1 cellular context compared by ENCODE assay signal in genomic region chr5:34007675-34008600, GRCh38.
A peak's percentile ranks its signal among the peaks of the same experiment; 100 is the strongest.
TF ChIP-seq lines count a peak whose summit lies in the region.

TSS of gene AMACR (minus strand) at chr5:34008050. CDS start at chr5:34008019, 31 bp downstream.

TF ChIP-seq in WTC11, 78 proteins besides CTCF, POLR2A, EP300 and RAD21 (continued from another document):
- no peak for TF ChIP-seq CREB1 (CRISPR knock-in tag; IDR thresholded peaks at IDR 0.05)
- no peak; the same call in 1 of the 2 replicates for TF ChIP-seq JUN (CRISPR knock-in tag; IDR thresholded peaks at IDR 0.05)
- no peak for TF ChIP-seq ZNF219 (CRISPR knock-in tag; IDR thresholded peaks at IDR 0.05; ENCODE audit: borderline replicate concordance)
- 0 out of 2 replicates have a peak, but pooled peaks have one; percentile 40 for TF ChIP-seq ZNF138 (CRISPR knock-in tag; conservative IDR thresholded peaks at IDR 0.05)
- no peak for TF ChIP-seq OVOL2 (CRISPR knock-in tag; IDR thresholded peaks at IDR 0.05; ENCODE audit: borderline replicate concordance)
- TF ChIP-seq, protein P1, sequence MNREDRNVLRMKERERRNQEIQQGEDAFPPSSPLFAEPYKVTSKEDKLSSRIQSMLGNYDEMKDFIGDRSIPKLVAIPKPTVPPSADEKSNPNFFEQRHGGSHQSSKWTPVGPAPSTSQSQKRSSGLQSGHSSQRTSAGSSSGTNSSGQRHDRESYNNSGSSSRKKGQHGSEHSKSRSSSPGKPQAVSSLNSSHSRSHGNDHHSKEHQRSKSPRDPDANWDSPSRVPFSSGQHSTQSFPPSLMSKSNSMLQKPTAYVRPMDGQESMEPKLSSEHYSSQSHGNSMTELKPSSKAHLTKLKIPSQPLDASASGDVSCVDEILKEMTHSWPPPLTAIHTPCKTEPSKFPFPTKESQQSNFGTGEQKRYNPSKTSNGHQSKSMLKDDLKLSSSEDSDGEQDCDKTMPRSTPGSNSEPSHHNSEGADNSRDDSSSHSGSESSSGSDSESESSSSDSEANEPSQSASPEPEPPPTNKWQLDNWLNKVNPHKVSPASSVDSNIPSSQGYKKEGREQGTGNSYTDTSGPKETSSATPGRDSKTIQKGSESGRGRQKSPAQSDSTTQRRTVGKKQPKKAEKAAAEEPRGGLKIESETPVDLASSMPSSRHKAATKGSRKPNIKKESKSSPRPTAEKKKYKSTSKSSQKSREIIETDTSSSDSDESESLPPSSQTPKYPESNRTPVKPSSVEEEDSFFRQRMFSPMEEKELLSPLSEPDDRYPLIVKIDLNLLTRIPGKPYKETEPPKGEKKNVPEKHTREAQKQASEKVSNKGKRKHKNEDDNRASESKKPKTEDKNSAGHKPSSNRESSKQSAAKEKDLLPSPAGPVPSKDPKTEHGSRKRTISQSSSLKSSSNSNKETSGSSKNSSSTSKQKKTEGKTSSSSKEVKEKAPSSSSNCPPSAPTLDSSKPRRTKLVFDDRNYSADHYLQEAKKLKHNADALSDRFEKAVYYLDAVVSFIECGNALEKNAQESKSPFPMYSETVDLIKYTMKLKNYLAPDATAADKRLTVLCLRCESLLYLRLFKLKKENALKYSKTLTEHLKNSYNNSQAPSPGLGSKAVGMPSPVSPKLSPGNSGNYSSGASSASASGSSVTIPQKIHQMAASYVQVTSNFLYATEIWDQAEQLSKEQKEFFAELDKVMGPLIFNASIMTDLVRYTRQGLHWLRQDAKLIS (CRISPR knock-in tag; IDR thresholded peaks at IDR 0.05; ENCODE audit: borderline replicate concordance): no peak; the same call in 1 of the 2 replicates
- no peak for TF ChIP-seq NFYB (CRISPR knock-in tag; conservative IDR thresholded peaks at IDR 0.05; ENCODE audit: low read depth)
- no peak for TF ChIP-seq ZNF396 (CRISPR knock-in tag; IDR thresholded peaks at IDR 0.05; ENCODE audit: borderline replicate concordance)
- TF ChIP-seq, protein P2, sequence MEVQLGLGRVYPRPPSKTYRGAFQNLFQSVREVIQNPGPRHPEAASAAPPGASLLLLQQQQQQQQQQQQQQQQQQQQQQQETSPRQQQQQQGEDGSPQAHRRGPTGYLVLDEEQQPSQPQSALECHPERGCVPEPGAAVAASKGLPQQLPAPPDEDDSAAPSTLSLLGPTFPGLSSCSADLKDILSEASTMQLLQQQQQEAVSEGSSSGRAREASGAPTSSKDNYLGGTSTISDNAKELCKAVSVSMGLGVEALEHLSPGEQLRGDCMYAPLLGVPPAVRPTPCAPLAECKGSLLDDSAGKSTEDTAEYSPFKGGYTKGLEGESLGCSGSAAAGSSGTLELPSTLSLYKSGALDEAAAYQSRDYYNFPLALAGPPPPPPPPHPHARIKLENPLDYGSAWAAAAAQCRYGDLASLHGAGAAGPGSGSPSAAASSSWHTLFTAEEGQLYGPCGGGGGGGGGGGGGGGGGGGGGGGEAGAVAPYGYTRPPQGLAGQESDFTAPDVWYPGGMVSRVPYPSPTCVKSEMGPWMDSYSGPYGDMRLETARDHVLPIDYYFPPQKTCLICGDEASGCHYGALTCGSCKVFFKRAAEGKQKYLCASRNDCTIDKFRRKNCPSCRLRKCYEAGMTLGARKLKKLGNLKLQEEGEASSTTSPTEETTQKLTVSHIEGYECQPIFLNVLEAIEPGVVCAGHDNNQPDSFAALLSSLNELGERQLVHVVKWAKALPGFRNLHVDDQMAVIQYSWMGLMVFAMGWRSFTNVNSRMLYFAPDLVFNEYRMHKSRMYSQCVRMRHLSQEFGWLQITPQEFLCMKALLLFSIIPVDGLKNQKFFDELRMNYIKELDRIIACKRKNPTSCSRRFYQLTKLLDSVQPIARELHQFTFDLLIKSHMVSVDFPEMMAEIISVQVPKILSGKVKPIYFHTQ (CRISPR knock-in tag; IDR thresholded peaks at IDR 0.05): no peak
- TF ChIP-seq JAZF1 (CRISPR knock-in tag; IDR thresholded peaks at IDR 0.05): no peak
- TF ChIP-seq KAT7 (CRISPR knock-in tag; IDR thresholded peaks at IDR 0.05; ENCODE audit: borderline replicate concordance): 0 out of 2 replicates have a peak, but pooled peaks have one; percentile 76
- TF ChIP-seq, protein P3, sequence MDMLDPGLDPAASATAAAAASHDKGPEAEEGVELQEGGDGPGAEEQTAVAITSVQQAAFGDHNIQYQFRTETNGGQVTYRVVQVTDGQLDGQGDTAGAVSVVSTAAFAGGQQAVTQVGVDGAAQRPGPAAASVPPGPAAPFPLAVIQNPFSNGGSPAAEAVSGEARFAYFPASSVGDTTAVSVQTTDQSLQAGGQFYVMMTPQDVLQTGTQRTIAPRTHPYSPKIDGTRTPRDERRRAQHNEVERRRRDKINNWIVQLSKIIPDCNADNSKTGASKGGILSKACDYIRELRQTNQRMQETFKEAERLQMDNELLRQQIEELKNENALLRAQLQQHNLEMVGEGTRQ (CRISPR knock-in tag; IDR thresholded peaks at IDR 0.05): no peak
- no peak for TF ChIP-seq ZNF423 (CRISPR knock-in tag; IDR thresholded peaks at IDR 0.05)
- peak; percentile 79; the same call in 1 of the 2 replicates for TF ChIP-seq ZNF416 (CRISPR knock-in tag; IDR thresholded peaks at IDR 0.05)
- TF ChIP-seq, protein P4, sequence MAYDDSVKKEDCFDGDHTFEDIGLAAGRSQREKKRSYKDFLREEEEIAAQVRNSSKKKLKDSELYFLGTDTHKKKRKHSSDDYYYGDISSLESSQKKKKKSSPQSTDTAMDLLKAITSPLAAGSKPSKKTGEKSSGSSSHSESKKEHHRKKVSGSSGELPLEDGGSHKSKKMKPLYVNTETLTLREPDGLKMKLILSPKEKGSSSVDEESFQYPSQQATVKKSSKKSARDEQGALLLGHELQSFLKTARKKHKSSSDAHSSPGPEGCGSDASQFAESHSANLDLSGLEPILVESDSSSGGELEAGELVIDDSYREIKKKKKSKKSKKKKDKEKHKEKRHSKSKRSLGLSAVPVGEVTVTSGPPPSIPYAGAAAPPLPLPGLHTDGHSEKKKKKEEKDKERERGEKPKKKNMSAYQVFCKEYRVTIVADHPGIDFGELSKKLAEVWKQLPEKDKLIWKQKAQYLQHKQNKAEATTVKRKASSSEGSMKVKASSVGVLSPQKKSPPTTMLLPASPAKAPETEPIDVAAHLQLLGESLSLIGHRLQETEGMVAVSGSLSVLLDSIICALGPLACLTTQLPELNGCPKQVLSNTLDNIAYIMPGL (CRISPR knock-in tag; IDR thresholded peaks at IDR 0.05): peak; percentile 78; the same call in 1 of the 2 replicates
- no peak for TF ChIP-seq ZBTB21 (CRISPR knock-in tag; IDR thresholded peaks at IDR 0.05; ENCODE audit: borderline replicate concordance)
- TF ChIP-seq ETV6 (CRISPR knock-in tag; IDR thresholded peaks at IDR 0.05): peak; percentile 92
- TF ChIP-seq NR2C2 (CRISPR knock-in tag; IDR thresholded peaks at IDR 0.05): no peak
- no peak for TF ChIP-seq ZMAT4 (CRISPR knock-in tag; IDR thresholded peaks at IDR 0.05)
- TF ChIP-seq SP1 (CRISPR knock-in tag; conservative IDR thresholded peaks at IDR 0.05): peak; percentile 62
- TF ChIP-seq NR3C1 (CRISPR knock-in tag; conservative IDR thresholded peaks at IDR 0.05; ENCODE audit: low read depth): 0 out of 2 replicates have a peak, but pooled peaks have one; percentile 43
- TF ChIP-seq NFATC4 (CRISPR knock-in tag; IDR thresholded peaks at IDR 0.05): 0 out of 2 replicates have a peak, but pooled peaks have one; percentile 57
- peak; percentile 14; the same call in 1 of the 2 replicates for TF ChIP-seq GABPB1 (CRISPR knock-in tag; IDR thresholded peaks at IDR 0.05)
- no peak for TF ChIP-seq IRF2 (CRISPR knock-in tag; IDR thresholded peaks at IDR 0.05; ENCODE audit: borderline replicate concordance, low read depth)
- TF ChIP-seq, protein P5, sequence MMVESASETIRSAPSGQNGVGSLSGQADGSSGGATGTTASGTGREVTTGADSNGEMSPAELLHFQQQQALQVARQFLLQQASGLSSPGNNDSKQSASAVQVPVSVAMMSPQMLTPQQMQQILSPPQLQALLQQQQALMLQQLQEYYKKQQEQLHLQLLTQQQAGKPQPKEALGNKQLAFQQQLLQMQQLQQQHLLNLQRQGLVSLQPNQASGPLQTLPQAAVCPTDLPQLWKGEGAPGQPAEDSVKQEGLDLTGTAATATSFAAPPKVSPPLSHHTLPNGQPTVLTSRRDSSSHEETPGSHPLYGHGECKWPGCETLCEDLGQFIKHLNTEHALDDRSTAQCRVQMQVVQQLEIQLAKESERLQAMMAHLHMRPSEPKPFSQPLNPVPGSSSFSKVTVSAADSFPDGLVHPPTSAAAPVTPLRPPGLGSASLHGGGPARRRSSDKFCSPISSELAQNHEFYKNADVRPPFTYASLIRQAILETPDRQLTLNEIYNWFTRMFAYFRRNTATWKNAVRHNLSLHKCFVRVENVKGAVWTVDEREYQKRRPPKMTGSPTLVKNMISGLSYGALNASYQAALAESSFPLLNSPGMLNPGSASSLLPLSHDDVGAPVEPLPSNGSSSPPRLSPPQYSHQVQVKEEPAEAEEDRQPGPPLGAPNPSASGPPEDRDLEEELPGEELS (CRISPR knock-in tag; IDR thresholded peaks at IDR 0.05): no peak; the same call in 1 of the 2 replicates
- no peak; the same call in 1 of the 2 replicates for TF ChIP-seq MYBL2 (CRISPR knock-in tag; IDR thresholded peaks at IDR 0.05)
- no peak for TF ChIP-seq ZNF512 (CRISPR knock-in tag; IDR thresholded peaks at IDR 0.05; ENCODE audit: borderline replicate concordance)
- TF ChIP-seq CDX4 (CRISPR knock-in tag; IDR thresholded peaks at IDR 0.05; ENCODE audit: borderline replicate concordance): no peak
- TF ChIP-seq ZNF232 (CRISPR knock-in tag; IDR thresholded peaks at IDR 0.05): no peak
- TF ChIP-seq, protein P6, sequence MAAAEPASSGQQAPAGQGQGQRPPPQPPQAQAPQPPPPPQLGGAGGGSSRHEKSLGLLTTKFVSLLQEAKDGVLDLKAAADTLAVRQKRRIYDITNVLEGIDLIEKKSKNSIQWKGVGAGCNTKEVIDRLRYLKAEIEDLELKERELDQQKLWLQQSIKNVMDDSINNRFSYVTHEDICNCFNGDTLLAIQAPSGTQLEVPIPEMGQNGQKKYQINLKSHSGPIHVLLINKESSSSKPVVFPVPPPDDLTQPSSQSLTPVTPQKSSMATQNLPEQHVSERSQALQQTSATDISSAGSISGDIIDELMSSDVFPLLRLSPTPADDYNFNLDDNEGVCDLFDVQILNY (CRISPR knock-in tag; IDR thresholded peaks at IDR 0.05): peak; percentile 60; the same call in 1 of the 2 replicates
- TF ChIP-seq, protein P7, sequence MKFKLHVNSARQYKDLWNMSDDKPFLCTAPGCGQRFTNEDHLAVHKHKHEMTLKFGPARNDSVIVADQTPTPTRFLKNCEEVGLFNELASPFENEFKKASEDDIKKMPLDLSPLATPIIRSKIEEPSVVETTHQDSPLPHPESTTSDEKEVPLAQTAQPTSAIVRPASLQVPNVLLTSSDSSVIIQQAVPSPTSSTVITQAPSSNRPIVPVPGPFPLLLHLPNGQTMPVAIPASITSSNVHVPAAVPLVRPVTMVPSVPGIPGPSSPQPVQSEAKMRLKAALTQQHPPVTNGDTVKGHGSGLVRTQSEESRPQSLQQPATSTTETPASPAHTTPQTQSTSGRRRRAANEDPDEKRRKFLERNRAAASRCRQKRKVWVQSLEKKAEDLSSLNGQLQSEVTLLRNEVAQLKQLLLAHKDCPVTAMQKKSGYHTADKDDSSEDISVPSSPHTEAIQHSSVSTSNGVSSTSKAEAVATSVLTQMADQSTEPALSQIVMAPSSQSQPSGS (CRISPR knock-in tag; IDR thresholded peaks at IDR 0.05; ENCODE audit: borderline replicate concordance, low read depth): no peak
TF ChIP-seq in WTC11: peak in this region for 23.
